8 cellular contexts compared by ENCODE assay signal in the genomic region with DNA sequence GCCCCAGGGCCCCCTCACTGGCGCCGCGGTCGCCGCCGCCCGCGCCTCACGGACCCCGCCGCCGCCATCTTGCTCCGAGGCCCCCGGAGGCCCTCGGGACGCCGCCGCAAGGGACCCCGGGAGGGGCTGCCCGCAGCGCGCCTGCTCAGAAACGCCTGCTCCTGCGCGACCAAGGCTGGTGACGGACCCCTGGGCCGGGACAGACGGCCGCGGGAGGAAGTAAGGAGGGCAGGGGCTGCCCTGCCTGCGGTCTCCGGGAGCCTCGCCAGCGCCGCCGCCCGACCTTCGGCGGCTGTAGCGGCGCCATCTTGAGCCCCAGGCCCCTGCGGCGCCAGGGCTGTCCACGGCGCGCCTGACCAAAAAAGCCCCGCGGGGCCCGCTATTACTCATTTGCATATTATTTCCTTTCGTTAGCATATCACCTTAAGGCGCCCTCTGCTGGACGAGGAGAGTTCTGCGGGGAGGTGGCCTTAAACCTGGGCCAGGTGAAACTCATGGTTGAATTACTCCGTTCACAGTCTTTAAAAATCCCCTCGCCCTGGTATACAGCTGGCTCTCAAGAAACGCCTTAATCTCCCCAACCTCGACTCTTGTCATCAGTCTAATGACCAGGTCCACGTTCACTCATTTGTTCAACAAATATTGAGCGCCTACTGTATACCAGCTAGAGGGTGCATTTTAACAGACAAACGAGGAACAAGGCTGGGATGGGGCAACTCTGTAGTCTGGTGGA. TPM values are rescaled to one million over a fixed set of nuclear protein-coding genes. Genes with fewer than 3 reads are reported as not detected.
DNase-seq lines count a peak whose midpoint lies in the region; ATAC-seq and TF ChIP-seq lines count a peak whose summit lies in the region.

A gene with protein sequence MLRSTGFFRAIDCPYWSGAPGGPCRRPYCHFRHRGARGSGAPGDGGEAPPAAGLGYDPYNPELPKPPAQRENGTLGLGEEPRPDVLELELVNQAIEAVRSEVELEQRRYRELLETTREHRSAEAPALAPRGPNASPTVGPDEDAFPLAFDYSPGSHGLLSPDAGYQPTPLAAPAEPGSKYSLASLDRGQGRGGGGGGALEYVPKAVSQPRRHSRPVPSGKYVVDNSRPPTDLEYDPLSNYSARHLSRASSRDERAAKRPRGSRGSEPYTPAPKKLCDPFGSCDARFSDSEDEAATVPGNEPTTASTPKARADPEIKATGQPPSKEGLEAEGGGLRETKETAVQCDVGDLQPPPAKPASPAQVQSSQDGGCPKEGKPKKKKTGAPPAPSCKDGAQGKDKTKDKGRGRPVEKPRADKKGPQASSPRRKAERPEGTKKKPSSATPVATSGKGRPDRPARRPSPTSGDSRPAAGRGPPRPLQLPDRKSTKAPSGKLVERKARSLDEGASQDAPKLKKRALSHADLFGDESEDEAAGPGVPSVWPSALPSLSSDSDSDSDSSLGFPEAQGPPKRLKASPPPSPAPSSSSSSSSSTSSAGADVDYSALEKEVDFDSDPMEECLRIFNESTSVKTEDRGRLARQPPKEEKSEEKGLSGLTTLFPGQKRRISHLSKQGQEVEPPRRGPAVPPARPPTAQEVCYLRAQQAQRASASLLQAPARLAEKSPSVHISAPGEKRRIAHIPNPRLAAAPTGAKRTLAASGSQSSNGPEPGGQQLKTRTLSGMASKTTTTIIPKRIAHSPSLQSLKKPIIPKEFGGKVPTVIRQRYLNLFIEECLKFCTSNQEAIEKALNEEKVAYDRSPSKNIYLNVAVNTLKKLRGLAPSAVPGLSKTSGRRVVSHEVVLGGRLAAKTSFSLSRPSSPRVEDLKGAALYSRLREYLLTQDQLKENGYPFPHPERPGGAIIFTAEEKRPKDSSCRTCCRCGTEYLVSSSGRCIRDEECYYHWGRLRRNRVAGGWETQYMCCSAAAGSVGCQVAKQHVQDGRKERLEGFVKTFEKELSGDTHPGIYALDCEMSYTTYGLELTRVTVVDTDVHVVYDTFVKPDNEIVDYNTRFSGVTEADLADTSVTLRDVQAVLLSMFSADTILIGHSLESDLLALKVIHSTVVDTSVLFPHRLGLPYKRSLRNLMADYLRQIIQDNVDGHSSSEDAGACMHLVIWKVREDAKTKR (minus strand): TSS at position 85 of the 733 bp plus-strand sequence. CDS start 125 bp downstream, outside the sequence.

- H3K9me3 ChIP-seq in AG04450 (ENCODE audit: control insufficient read depth, insufficient read depth, low read length) (no peaks in the 10 kb centered on the region; the same call in 1 of the 2 replicates), WERI-Rb-1 (ENCODE audit: severe bottlenecking) (no peaks in the 10 kb centered on the region), mammary epithelial cell (replicated peaks; ENCODE audit: insufficient read depth, low read length) (no peaks in the 10 kb centered on the region), spleen (no peaks in the 10 kb centered on the region)

- intact Hi-C loops in mammary epithelial cell (cut with micrococcal nuclease) = loop anchor here (1.0 kb wide), 1 partner anchor 13 kb away; no protein-coding TSS in a partner anchor
- intact Hi-C loops in spleen (cut with DNase I; ENCODE audit: low total_unique reads) = no loop called here

- peak; percentile 81 for DNase-seq in AG04450 (ENCODE audit: low read depth, low spot score)
- DNase-seq in NCI-H2227 (lab: John Stamatoyannopoulos, UW; ENCODE audit: unreplicated experiment) = peak; percentile 95
- peak; percentile 96 for DNase-seq in WERI-Rb-1
- peak; percentile 94 for DNase-seq in mammary epithelial cell
- peak; percentile 95 for DNase-seq in inferior parietal cortex (ENCODE audit: extremely low spot score)
- peak; percentile 97 for DNase-seq in spleen

- 9% methylated on average over 17 of the region's 60 CpGs for WGBS in mammary epithelial cell (ENCODE audit: low coverage, missing lambda C conversion rate)
- WGBS in spleen, 5 donors = 2 to 5% (median 3%) methylated on average over 29 to 60 of the region's 60 CpGs

- ATAC-seq in GM18873 (IDR thresholded peaks at IDR 0.05; ENCODE audit: low FRiP score, unreplicated experiment) (peak; percentile 60), HG03159 (IDR thresholded peaks at IDR 0.05; ENCODE audit: unreplicated experiment) (peak; percentile 62)

- POLR2A ChIA-PET in AG04450 (lab: Yijun Ruan, JAX) = no interaction called here

- peak; percentile 87 for TF ChIP-seq CTCF in AG04450 (IDR thresholded peaks at IDR 0.05; ENCODE audit: low read depth, low read length)
- peak; percentile 75 for TF ChIP-seq CTCF in WERI-Rb-1 (IDR thresholded peaks at IDR 0.05; ENCODE audit: low read depth, low read length)
- TF ChIP-seq CTCF in mammary epithelial cell (conservative IDR thresholded peaks at IDR 0.05 in 1 of 2, IDR thresholded peaks at IDR 0.05 in 1 of 2; ENCODE audit: extremely low read depth in 1 of 2, insufficient read depth in 1 of 2, low read depth in 1 of 2, low read length in 2 of 2) = peak; percentile 84 to 91
- TF ChIP-seq CTCF in spleen (IDR thresholded peaks at IDR 0.05 in 8 of 11, conservative IDR thresholded peaks at IDR 0.05 in 3 of 11) = peak; percentile 90 to 98 (median 96)

- peak in 1 of 3 donors; percentile 80 for TF ChIP-seq POLR2A in spleen (IDR thresholded peaks at IDR 0.05)

- H3K36me3 ChIP-seq in WERI-Rb-1 = peaks cover 26% of the 10 kb centered on the region
- no peaks in the 10 kb centered on the region for H3K36me3 ChIP-seq in mammary epithelial cell (ENCODE audit: insufficient read depth, low read length)
- peaks cover 0 to 33% (median 5%) of the 10 kb centered on the region in 6 donors for H3K36me3 ChIP-seq in spleen

- H3K4me1 ChIP-seq in mammary epithelial cell (ENCODE audit: insufficient read depth, low read length) (peaks cover 47% of the 10 kb centered on the region), spleen (peaks cover 57 to 92% (median 75%) of the 10 kb centered on the region in 6 donors)

- CTCF ChIA-PET in AG04450 (lab: Charles Lee) (interaction anchor here (0.6 to 2.1 kb wide), 7 partner anchors 9 to 743 kb away, joined by 3 to 13 read pairs (median 3); no protein-coding TSS in a partner anchor), mammary epithelial cell (lab: Charles Lee; ENCODE audit: low non-redundant PET) (interaction anchor here (0.6 kb wide), 1 partner anchor 171 kb away, joined by 35 read pairs; no protein-coding TSS in a partner anchor)

- H3K27me3 ChIP-seq in AG04450 (ENCODE audit: control insufficient read depth, insufficient read depth, low read length) (no peaks in the 10 kb centered on the region), WERI-Rb-1 (ENCODE audit: insufficient read depth, low read depth, severe bottlenecking) (no peaks in the 10 kb centered on the region), mammary epithelial cell (ENCODE audit: insufficient read depth, low read length) (no peaks in the 10 kb centered on the region), spleen (replicated peaks in 1 of 7) (no peaks in the 10 kb centered on the region)

- BruUV-seq in mammary epithelial cell (replicated peaks; lab: Mats Ljungman, UMichigan) = no TSS peak

- peak within 1 kb of the TSS; percentile 96 for H3K9ac ChIP-seq in mammary epithelial cell (ENCODE audit: insufficient read depth, low read length)

- H3K27ac ChIP-seq in AG04450 (ENCODE audit: low read depth, low read length) (peak within 1 kb of the TSS; percentile 91), WERI-Rb-1 (peak within 1 kb of the TSS; percentile 100), mammary epithelial cell (ENCODE audit: insufficient read depth, low read depth, low read length) (peak within 1 kb of the TSS; percentile 92), spleen (peak within 1 kb of the TSS; percentile 99 to 100 (median 99))

- in situ Hi-C loops in mammary epithelial cell (cut with MboI; ENCODE audit: low sequenced_read_pairs in 2 of 2) = no loop called here

- H3K79me2 ChIP-seq in mammary epithelial cell (ENCODE audit: insufficient read depth, low read length) = peaks cover 84% of the 10 kb centered on the region

- H3K4me2 ChIP-seq in mammary epithelial cell (ENCODE audit: insufficient read depth, low read depth, low read length) = peak within 1 kb of the TSS; percentile 83

- H3K4me3 ChIP-seq in AG04450 (ENCODE audit: low read depth, low read length) = peak within 1 kb of the TSS; percentile 96
- H3K4me3 ChIP-seq in WERI-Rb-1 (ENCODE audit: low read depth, low read length) = peak within 1 kb of the TSS; percentile 81
- H3K4me3 ChIP-seq in mammary epithelial cell (replicated peaks in 1 of 3; ENCODE audit: insufficient read depth in 1 of 3, low read depth in 2 of 3, low read length in 3 of 3) = peak within 1 kb of the TSS; percentile 62 to 100 (median 90)
- peak within 1 kb of the TSS; percentile 95 to 100 (median 99) for H3K4me3 ChIP-seq in spleen

- peak within 1 kb of the TSS; percentile 82 for H2AFZ ChIP-seq in mammary epithelial cell (ENCODE audit: low read depth, low read length)

- dilution Hi-C loops in mammary epithelial cell (cut with HindIII; ENCODE audit: low sequenced_read_pairs) = loop anchor here (5.0 kb wide), 1 partner anchor 56 kb away; no protein-coding TSS in a partner anchor

- H4K20me1 ChIP-seq in mammary epithelial cell (ENCODE audit: insufficient read depth, low read length) = no peaks in the 10 kb centered on the region

RNA-seq across cellular contexts. Expression of the gene that starts here (rescaled TPM):
- polyA plus RNA-seq in AG04450 (2011; rRNA removed) (5.4 and 8.4 TPM in 2 replicates), mammary epithelial cell (22.4 TPM), spleen (10 to 100 TPM; 13.4 to 52.3 (median 27.4) TPM)
- 7.1 and 9.0 TPM in 2 replicates for polyA minus RNA-seq in AG04450 (2011; rRNA and poly(A)+ RNA removed)
- total RNA-seq in mammary epithelial cell (10 to 100 TPM; 11.3 to 41.0 TPM), spleen (10 to 100 TPM; 35.7 to 88.1 (median 59.2) TPM)
- polyA minus RNA-seq in mammary epithelial cell = 29.8 TPM

Comparison
In these comparisons a context has a peak if more than half of its experiments do, and no peak if none do; other contexts are left out.
1. Peak in every context shown above with its lines: DNase-seq, ATAC-seq, H3K4me3 ChIP-seq and H3K27ac ChIP-seq.